In genomic region chr9:83432104-83432627, GRCh38 we compare ENCODE assay signal across 8 cellular contexts.
DNase-seq lines count a peak whose midpoint lies in the region; ATAC-seq, FAIRE-seq and TF ChIP-seq lines count a peak whose summit lies in the region.

No MANE protein-coding gene starts in this region.

- H3K4me1 ChIP-seq in colonic mucosa (no peaks in the 10 kb centered on the region), HepG2 (ENCODE audit: insufficient read depth, low read length) (peaks cover 70% of the 10 kb centered on the region), tibial nerve (peaks cover 0 to 63% (median 19%) of the 10 kb centered on the region in 4 donors)

- POLR2A ChIA-PET in HepG2 (lab: Yijun Ruan, JAX), result interaction anchor here (1.1 to 3.2 kb wide), 2 partner anchors 8 to 94 kb away, joined by 4 to 12 read pairs; no protein-coding TSS in a partner anchor

- DNase-seq in HuH-7.5 (ENCODE audit: low spot score) (peak; percentile 23), colonic mucosa (peak; percentile 86), HepG2 (ENCODE audit: low spot score) (peak; percentile 59), tibial nerve (ENCODE audit: low spot score in 2 of 2) (peak; percentile 26 to 30), NCI-H146 (lab: John Stamatoyannopoulos, UW) (no peak), mesenteric fat pad (ENCODE audit: low spot score) (no peak)

- H3K9me3 ChIP-seq in colonic mucosa, result no peaks in the 10 kb centered on the region
- H3K9me3 ChIP-seq in HepG2 (ENCODE audit: low read length), result no peaks in the 10 kb centered on the region
- H3K9me3 ChIP-seq in tibial nerve, result no peaks in the 10 kb centered on the region

- H3K27me3 ChIP-seq in colonic mucosa (no peaks in the 10 kb centered on the region), HepG2 (ENCODE audit: control insufficient read depth in 1 of 2, insufficient read depth in 2 of 2, low read length in 2 of 2) (no peaks in the 10 kb centered on the region), tibial nerve (no peaks in the 10 kb centered on the region)

- TF ChIP-seq RAD21 in HepG2 (CRISPR knock-in tag; IDR thresholded peaks at IDR 0.05), result no peak

- H3K9ac ChIP-seq in colonic mucosa (ENCODE audit: low read depth in 2 of 2, low read length in 2 of 2) (peak overlapping the region in 1 of 2 donors; percentile 38), HepG2 (ENCODE audit: insufficient read depth, low read depth, low read length) (peak overlapping the region; percentile 40)

- BruUV-seq in HepG2 (replicated peaks; lab: Mats Ljungman, UMichigan), result no TSS peak

- no peaks in the 10 kb centered on the region for H4K20me1 ChIP-seq in HepG2 (ENCODE audit: insufficient read depth, low read length)

- FAIRE-seq in HepG2 (lab: Jason Lieb, UNC), result peak; percentile 39

- H3K4me3 ChIP-seq in colonic mucosa (no peak overlapping the region), HepG2 (replicated peaks in 1 of 3; ENCODE audit: insufficient read depth in 1 of 3, low read depth in 2 of 3, low read length in 3 of 3) (peak overlapping the region in 1 of 3 experiments; percentile 48; a peak in 2 of 6 replicates), tibial nerve (no peak overlapping the region)

- no peaks in the 10 kb centered on the region for H3K79me2 ChIP-seq in HepG2 (ENCODE audit: insufficient read depth, low read length)

- in situ Hi-C loops in HepG2 (cut with HindIII; ENCODE audit: extremely low pct_ligation_motif_present, low pct_unique_long_range_greater_than_20kb), result no loop called here

- intact Hi-C loops in colonic mucosa (cut with DNase I), result no loop called here
- intact Hi-C loops in HepG2 (cut with micrococcal nuclease; ENCODE audit: unreplicated experiment), result no loop called here

- no peak for TF ChIP-seq CTCF in colonic mucosa (IDR thresholded peaks at IDR 0.05)
- TF ChIP-seq CTCF in HepG2 (CRISPR knock-in tag; IDR thresholded peaks at IDR 0.05), result no peak
- no peak for TF ChIP-seq CTCF in tibial nerve (IDR thresholded peaks at IDR 0.05)

- CTCF ChIA-PET in HepG2 (lab: Yijun Ruan, JAX; ENCODE audit: low intra/inter-chr PET ratio, low total read pairs), result no interaction called here

- H3K36me3 ChIP-seq in colonic mucosa (no peaks in the 10 kb centered on the region), HepG2 (replicated peaks in 1 of 2; ENCODE audit: control insufficient read depth in 1 of 2, insufficient read depth in 2 of 2, low read length in 2 of 2) (no peaks in the 10 kb centered on the region), tibial nerve (no peaks in the 10 kb centered on the region)

- peak overlapping the region; percentile 58 for H3K4me2 ChIP-seq in HepG2 (ENCODE audit: low read depth, low read length)

- no peak for TF ChIP-seq EP300 in HepG2 (IDR thresholded peaks at IDR 0.05; ENCODE audit: low read depth in 2 of 2, low read length in 2 of 2)
- TF ChIP-seq EP300 in HepG2 (CRISPR knock-in tag; IDR thresholded peaks at IDR 0.05; ENCODE audit: borderline replicate concordance), result no peak
- TF ChIP-seq EP300 in tibial nerve (IDR thresholded peaks at IDR 0.05), result peak; percentile 39 to 40

- H3K27ac ChIP-seq in colonic mucosa, result peak overlapping the region; percentile 52
- H3K27ac ChIP-seq in HepG2 (ENCODE audit: extremely low read length, insufficient read depth, low read length), result peak overlapping the region; percentile 64
- peak overlapping the region in 3 of 4 donors; percentile 2 to 73 (median 45) for H3K27ac ChIP-seq in tibial nerve

- WGBS in HepG2 (ENCODE audit: low lambda C conversion rate), result 20% methylated on average over 5 of the region's 6 CpGs
- WGBS in tibial nerve, 2 donors, result 24 to 28% methylated on average over 6 of the region's 6 CpGs

- ATAC-seq in HepG2, result peak; percentile 71
- ATAC-seq in HG02759 (IDR thresholded peaks at IDR 0.05; ENCODE audit: unreplicated experiment), result no peak
- ATAC-seq in GM21381 (IDR thresholded peaks at IDR 0.05; ENCODE audit: unreplicated experiment), result no peak

- H2AFZ ChIP-seq in HepG2 (ENCODE audit: low read length), result no peak overlapping the region

- no peak for TF ChIP-seq POLR2A in HepG2 (IDR thresholded peaks at IDR 0.05; ENCODE audit: insufficient read depth in 1 of 2, low read depth in 2 of 2, low read length in 2 of 2)
- TF ChIP-seq POLR2A in tibial nerve (IDR thresholded peaks at IDR 0.05), result no peak

TF ChIP-seq in HepG2, 621 proteins besides CTCF, POLR2A, EP300 and RAD21 (continues in another document):
- TF ChIP-seq ZBTB40 (IDR thresholded peaks at IDR 0.05) (no peak), ZBTB40 (CRISPR knock-in tag; IDR thresholded peaks at IDR 0.05) (no peak), ZNF687 (CRISPR knock-in tag; IDR thresholded peaks at IDR 0.05) (peak; percentile 65)

Comparison
In these comparisons a context has a peak if more than half of its experiments do, and no peak if none do; other contexts are left out.
1. DNase-seq: peak in HuH-7.5 (single experiment), colonic mucosa (single experiment), HepG2 (single experiment) and tibial nerve (2 of 2); none in NCI-H146 (single experiment) and mesenteric fat pad (single experiment).
2. Peak in every context shown above with its lines, with median percentiles within 50 percentile points of each other: H3K27ac ChIP-seq.